ENCODE assay signal across 14 cellular contexts in the genomic region with DNA sequence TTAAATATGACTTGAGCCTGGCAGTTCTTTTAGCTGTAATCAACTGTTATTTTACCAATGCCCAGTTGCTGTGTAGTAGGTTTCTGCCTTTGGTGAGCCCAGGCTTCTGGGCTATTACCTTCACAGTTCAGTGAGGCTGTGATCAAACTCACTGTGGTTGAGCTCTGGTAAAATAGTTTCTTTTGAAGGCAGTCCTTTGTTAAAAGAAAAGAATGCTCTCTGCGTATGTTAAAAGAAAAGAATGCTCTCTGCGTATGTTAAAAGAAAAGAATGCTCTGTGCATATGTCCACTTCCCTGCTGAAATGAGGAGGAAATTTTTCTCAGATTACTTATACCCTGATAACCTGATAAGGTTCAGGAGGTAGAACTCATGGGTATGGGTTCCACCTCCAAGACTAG.
DNase-seq lines count a peak whose midpoint lies in the region; ATAC-seq and TF ChIP-seq lines count a peak whose summit lies in the region.
"Had no signal": no experiment of that assay in that cellular context is flagged by ENCODE, and none has a peak within 500 bp of the region (broad histone marks: within the 10 kb centered on the region; RNA-seq: fewer than 3 reads in every experiment).

No MANE protein-coding gene starts in this region.

- H3K27me3 Mint-ChIP-seq in neural crest cell (ENCODE audit: low read depth) = no peaks in the 10 kb centered on the region
- H3K27me3 Mint-ChIP-seq in activated CD4-positive, alpha-beta T cell treated with anti-CD3 and anti-CD28 coated beads for 36 hours = no peaks in the 10 kb centered on the region
- H3K27me3 Mint-ChIP-seq in natural killer cell (ENCODE audit: low read depth in 2 of 2) = peaks cover 16 to 19% of the 10 kb centered on the region in 2 donors

- ATAC-seq in HG02571 (IDR thresholded peaks at IDR 0.05; ENCODE audit: unreplicated experiment) (no peak), natural killer cell (no peak)
- no peak for ATAC-seq in activated CD4-positive, alpha-beta T cell treated with anti-CD3 and anti-CD28 coated beads for 36 hours
- ATAC-seq: K562 had no signal

- H3K4me3 Mint-ChIP-seq in neural crest cell = no peak overlapping the region
- H3K4me3 Mint-ChIP-seq in activated CD4-positive, alpha-beta T cell treated with anti-CD3 and anti-CD28 coated beads for 36 hours = no peak overlapping the region
- H3K4me3 Mint-ChIP-seq in natural killer cell = no peak overlapping the region
- H3K4me3 Mint-ChIP-seq: CD4-positive, alpha-beta memory T cell; H9 had no signal

- POLR2A ChIA-PET in activated CD4-positive, alpha-beta T cell treated with anti-CD3 and anti-CD28 coated beads for 36 hours (lab: Charles Lee) = no interaction called here

- peak overlapping the region; percentile 80 for H3K27ac Mint-ChIP-seq in neural crest cell (ENCODE audit: unreplicated experiment)
- H3K27ac Mint-ChIP-seq in activated CD4-positive, alpha-beta T cell treated with anti-CD3 and anti-CD28 coated beads for 36 hours = no peak overlapping the region
- H3K27ac Mint-ChIP-seq in natural killer cell = no peak overlapping the region

- H3K36me3 Mint-ChIP-seq in neural crest cell (ENCODE audit: low read depth) = no peaks in the 10 kb centered on the region
- no peaks in the 10 kb centered on the region for H3K36me3 Mint-ChIP-seq in activated CD4-positive, alpha-beta T cell treated with anti-CD3 and anti-CD28 coated beads for 36 hours (ENCODE audit: low read depth)
- no peaks in the 10 kb centered on the region for H3K36me3 Mint-ChIP-seq in natural killer cell

- H3K4me1 Mint-ChIP-seq in neural crest cell (peaks cover 15% of the 10 kb centered on the region), natural killer cell (no peaks in the 10 kb centered on the region)
- no peaks in the 10 kb centered on the region for H3K4me1 Mint-ChIP-seq in activated CD4-positive, alpha-beta T cell treated with anti-CD3 and anti-CD28 coated beads for 36 hours
- H3K4me1 Mint-ChIP-seq: CD4-positive, alpha-beta memory T cell had no signal

- DNase-seq in NCI-H226 = peak; percentile 20
- peak; percentile 70 for DNase-seq in astrocyte of the hippocampus (ENCODE audit: low read depth, low spot score)
- no peak for DNase-seq in neural crest cell (ENCODE audit: low read depth, low spot score)
- no peak for DNase-seq in activated CD4-positive, alpha-beta T cell treated with anti-CD3 and anti-CD28 coated beads for 36 hours
- no peak for DNase-seq in natural killer cell
- DNase-seq: ACHN; CD4-positive, alpha-beta memory T cell; DMS153; DMS79; GDM1; H9; IMR-90 had no signal

- CTCF ChIA-PET in activated CD4-positive, alpha-beta T cell treated with anti-CD3 and anti-CD28 coated beads for 36 hours (lab: Charles Lee) = interaction anchor here (0.6 kb wide), 1 partner anchor 1790 kb away, joined by 3 read pairs; no protein-coding TSS in a partner anchor

- H3K9me3 Mint-ChIP-seq in neural crest cell = peaks cover 2% of the 10 kb centered on the region
- no peaks in the 10 kb centered on the region for H3K9me3 Mint-ChIP-seq in activated CD4-positive, alpha-beta T cell treated with anti-CD3 and anti-CD28 coated beads for 36 hours (ENCODE audit: low read depth)
- H3K9me3 Mint-ChIP-seq in natural killer cell = peaks cover 0 to 3% of the 10 kb centered on the region in 2 donors
- H3K9me3 Mint-ChIP-seq: H9 had no signal

- intact Hi-C loops in activated CD4-positive, alpha-beta T cell treated with anti-CD3 and anti-CD28 coated beads for 36 hours (cut with DNase I, micrococcal nuclease) = no loop called here
- intact Hi-C loops in natural killer cell (cut with micrococcal nuclease) = no loop called here

- TF ChIP-seq CTCF in neural crest cell (conservative IDR thresholded peaks at IDR 0.05) (no peak), natural killer cell (IDR thresholded peaks at IDR 0.05) (no peak)

Comparison
In these comparisons a context has a peak if more than half of its experiments do, and no peak if none do; other contexts are left out.
1. DNase-seq: peak in NCI-H226 (single experiment) and astrocyte of the hippocampus (single experiment); none in neural crest cell (single experiment), activated CD4-positive, alpha-beta T cell treated with anti-CD3 and anti-CD28 coated beads for 36 hours (single experiment) and natural killer cell (single experiment).